ENCODE assay signal across 1 cellular context in the genomic region with DNA sequence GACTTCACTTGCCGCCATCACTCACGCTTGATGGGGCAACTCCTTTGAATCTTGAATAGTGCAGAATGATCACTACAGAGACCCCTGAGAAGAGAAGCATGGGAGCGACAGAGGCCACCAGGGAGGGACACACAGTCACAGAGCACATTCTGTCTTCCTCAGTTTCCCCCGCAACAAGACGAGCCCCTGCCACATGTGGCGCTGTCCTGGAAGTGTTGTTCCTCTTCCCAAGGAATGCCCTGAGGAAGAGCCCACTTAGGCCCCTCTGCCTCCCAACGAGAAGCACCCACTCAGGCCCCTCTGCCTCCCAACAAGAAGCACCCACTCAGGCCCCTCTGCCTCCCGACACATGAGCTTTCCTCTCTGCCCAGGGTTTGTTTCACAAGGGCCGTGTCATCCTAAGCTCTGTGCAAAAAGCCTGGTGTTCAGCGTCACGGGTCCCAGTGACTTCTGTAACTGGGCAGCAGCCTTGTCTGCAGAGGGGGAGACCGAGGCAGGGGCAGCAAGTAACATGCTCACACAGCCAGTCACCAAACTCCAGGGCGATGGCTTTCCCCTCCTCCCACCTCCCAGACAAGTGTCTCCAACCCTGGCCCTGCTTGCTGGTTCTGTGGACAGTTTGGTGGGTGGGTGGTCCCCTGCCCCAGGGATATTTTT.
TF ChIP-seq lines count a peak whose summit lies in the region.

No MANE protein-coding gene starts in this region.

TF ChIP-seq in GM12878, 131 proteins besides CTCF, POLR2A, EP300 and RAD21:
- TF ChIP-seq, protein P1, sequence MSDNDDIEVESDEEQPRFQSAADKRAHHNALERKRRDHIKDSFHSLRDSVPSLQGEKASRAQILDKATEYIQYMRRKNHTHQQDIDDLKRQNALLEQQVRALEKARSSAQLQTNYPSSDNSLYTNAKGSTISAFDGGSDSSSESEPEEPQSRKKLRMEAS (IDR thresholded peaks at IDR 0.05; ENCODE audit: low read depth, low read length): no peak
- TF ChIP-seq, protein P2, sequence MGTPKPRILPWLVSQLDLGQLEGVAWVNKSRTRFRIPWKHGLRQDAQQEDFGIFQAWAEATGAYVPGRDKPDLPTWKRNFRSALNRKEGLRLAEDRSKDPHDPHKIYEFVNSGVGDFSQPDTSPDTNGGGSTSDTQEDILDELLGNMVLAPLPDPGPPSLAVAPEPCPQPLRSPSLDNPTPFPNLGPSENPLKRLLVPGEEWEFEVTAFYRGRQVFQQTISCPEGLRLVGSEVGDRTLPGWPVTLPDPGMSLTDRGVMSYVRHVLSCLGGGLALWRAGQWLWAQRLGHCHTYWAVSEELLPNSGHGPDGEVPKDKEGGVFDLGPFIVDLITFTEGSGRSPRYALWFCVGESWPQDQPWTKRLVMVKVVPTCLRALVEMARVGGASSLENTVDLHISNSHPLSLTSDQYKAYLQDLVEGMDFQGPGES (IDR thresholded peaks at IDR 0.05): no peak
- TF ChIP-seq, protein P3, sequence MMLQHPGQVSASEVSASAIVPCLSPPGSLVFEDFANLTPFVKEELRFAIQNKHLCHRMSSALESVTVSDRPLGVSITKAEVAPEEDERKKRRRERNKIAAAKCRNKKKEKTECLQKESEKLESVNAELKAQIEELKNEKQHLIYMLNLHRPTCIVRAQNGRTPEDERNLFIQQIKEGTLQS (IDR thresholded peaks at IDR 0.05; ENCODE audit: borderline replicate concordance, extremely low read depth, low read depth, low read length): no peak
